Comparison of ENCODE assay signal across 9 cellular contexts in genomic region chr7:117038408-117038807, GRCh38.
"Had no signal": no experiment of that assay in that cellular context is flagged by ENCODE, and none has a peak within 500 bp of the region (broad histone marks: within the 10 kb centered on the region; RNA-seq: fewer than 3 reads in every experiment).

No MANE protein-coding gene starts in this region.

- ATAC-seq: HCT116, HepG2 had no signal

- H3K9me3 ChIP-seq: HAP-1 had no signal

- H2AFZ ChIP-seq: GM23248 had no signal

- H3K36me3 ChIP-seq: HAP-1 had no signal

- H3K4me3 Mint-ChIP-seq: HFFc6, IgD-negative memory B cell had no signal

- H3K27ac ChIP-seq: GM23248, HL-60 had no signal

- H3K4me1 Mint-ChIP-seq: IgD-negative memory B cell had no signal

- H3K4me3 ChIP-seq: GM23248, HAP-1 had no signal

- H3K27me3 Mint-ChIP-seq: IgD-negative memory B cell had no signal

- H3K27ac Mint-ChIP-seq: HFFc6, IgD-negative memory B cell had no signal

- H3K9me3 Mint-ChIP-seq: HFFc6, IgD-negative memory B cell had no signal

- DNase-seq: GM23248, GOT3, H7, HFFc6 had no signal
